ENCODE assay signal across 22 cellular contexts in the genomic region with DNA sequence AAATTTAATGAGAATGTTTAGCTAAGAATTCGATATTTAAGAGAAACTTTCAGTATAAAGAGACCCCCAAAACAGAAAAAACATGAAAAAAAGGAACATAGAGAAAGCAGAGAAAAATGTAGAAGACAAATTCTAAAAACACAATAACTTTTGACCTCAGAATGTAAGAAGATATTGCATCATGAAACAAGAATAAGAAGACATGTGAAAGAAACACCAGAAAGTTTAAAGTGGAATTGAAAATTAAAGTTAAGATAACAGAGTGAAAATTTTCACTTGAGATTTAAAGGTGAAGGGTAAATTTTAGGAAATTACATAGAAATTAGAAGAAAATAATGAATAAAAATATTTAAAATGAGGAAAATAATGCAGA.
DNase-seq lines count a peak whose midpoint lies in the region; ATAC-seq and TF ChIP-seq lines count a peak whose summit lies in the region.
"Had no signal": no experiment of that assay in that cellular context is flagged by ENCODE, and none has a peak within 500 bp of the region (broad histone marks: within the 10 kb centered on the region; RNA-seq: fewer than 3 reads in every experiment).

No MANE protein-coding gene starts in this region.

- ATAC-seq in SK-N-SH treated with all-trans-retinoic acid at 6 μM for 48 hours: no peak
- ATAC-seq: Right ventricle myocardium inferior had no signal

- H3K9me3 Mint-ChIP-seq in chondrocyte (ENCODE audit: low read depth): no peaks in the 10 kb centered on the region
- H3K9me3 Mint-ChIP-seq in nephron: no peaks in the 10 kb centered on the region
- H3K9me3 Mint-ChIP-seq in endothelial cell (ENCODE audit: unreplicated experiment): no peaks in the 10 kb centered on the region
- H3K9me3 Mint-ChIP-seq: CD4-positive, alpha-beta memory T cell had no signal

- H4K91ac ChIP-seq in mesenchymal stem cell (ENCODE audit: low read length): no peak overlapping the region

- no peaks in the 10 kb centered on the region for H3K27me3 Mint-ChIP-seq in chondrocyte (ENCODE audit: low read depth)
- no peaks in the 10 kb centered on the region for H3K27me3 Mint-ChIP-seq in nephron (ENCODE audit: low read depth)
- H3K27me3 Mint-ChIP-seq in endothelial cell (ENCODE audit: unreplicated experiment): no peaks in the 10 kb centered on the region

- H3K4ac ChIP-seq in mesenchymal stem cell (ENCODE audit: low read depth in 1 of 2, low read length in 2 of 2): no peak overlapping the region

- H3K36me3 Mint-ChIP-seq in chondrocyte (ENCODE audit: low read depth) (peaks cover 2% of the 10 kb centered on the region), nephron (ENCODE audit: low read depth) (no peaks in the 10 kb centered on the region), endothelial cell (ENCODE audit: low read depth, unreplicated experiment) (no peaks in the 10 kb centered on the region)
- H3K36me3 Mint-ChIP-seq: CD4-positive, alpha-beta memory T cell had no signal

- H3K79me1 ChIP-seq in mesenchymal stem cell (replicated peaks; ENCODE audit: low read length, poor library complexity, severe bottlenecking): no peaks in the 10 kb centered on the region

- no peaks in the 10 kb centered on the region for H3K9me2 ChIP-seq in SK-N-SH

- H3K27ac ChIP-seq in SK-N-SH (ENCODE audit: low read depth in 2 of 2, low read length in 1 of 2) (peak overlapping the region; percentile 11 to 58; a peak in 3 of 4 replicates), mesenchymal stem cell (ENCODE audit: low read length, poor library complexity, severe bottlenecking) (no peak overlapping the region)
- H3K27ac ChIP-seq: 22Rv1; BLaER1 treated with 17β-estradiol and CSF1 and Interleukin-3, amounts not matched to agents 10 nM and 100 nM; GM23248 had no signal

- no peaks in the 10 kb centered on the region for H3K9me3 ChIP-seq in SK-N-SH
- no peaks in the 10 kb centered on the region for H3K9me3 ChIP-seq in mesenchymal stem cell (ENCODE audit: control insufficient read depth, low read length)
- H3K9me3 ChIP-seq: BLaER1 treated with 17β-estradiol and CSF1 and Interleukin-3, amounts not matched to agents 10 nM and 100 nM; Caco-2; HAP-1; MG63 had no signal

- no peaks in the 10 kb centered on the region for H3K79me2 ChIP-seq in SK-N-SH (ENCODE audit: insufficient read depth)

- H3F3A ChIP-seq in SK-N-SH (replicated peaks; ENCODE audit: insufficient read depth): no peaks in the 10 kb centered on the region

- TF ChIP-seq RAD21 in SK-N-SH (IDR thresholded peaks at IDR 0.05; ENCODE audit: low read length): no peak

- H2AFZ ChIP-seq in SK-N-SH (ENCODE audit: low read depth) (peak overlapping the region; percentile 85), mesenchymal stem cell (ENCODE audit: low read depth, low read length) (no peak overlapping the region)
- H2AFZ ChIP-seq: GM23248 had no signal

- H3K9ac ChIP-seq in SK-N-SH (peak overlapping the region; percentile 14; the same call in 1 of the 2 replicates), mesenchymal stem cell (ENCODE audit: low read length) (no peak overlapping the region)
- H3K9ac ChIP-seq: BLaER1 treated with 17β-estradiol and CSF1 and Interleukin-3, amounts not matched to agents 10 nM and 100 nM; GM23248 had no signal

- CTCF ChIA-PET in SK-N-SH (lab: Yijun Ruan, JAX): interaction anchor here (0.9 to 2.2 kb wide), 5 partner anchors 8 to 682 kb away, joined by 3 to 6 read pairs (median 3); no protein-coding TSS in a partner anchor

- H3K27ac Mint-ChIP-seq in chondrocyte (ENCODE audit: unreplicated experiment) (peak overlapping the region; percentile 49), nephron (peak overlapping the region in 2 of 3 experiments; percentile 2 to 36), endothelial cell (ENCODE audit: unreplicated experiment) (no peak overlapping the region)
- H3K27ac Mint-ChIP-seq: CD4-positive, alpha-beta memory T cell had no signal

- 13% methylated on average over 1 of the region's 1 CpG for WGBS in SK-N-SH (ENCODE audit: low lambda C conversion rate)
- WGBS in mesenchymal stem cell: no CpG with 5 or more reads among the region's 1 CpG

- TF ChIP-seq CTCF in SK-N-SH (IDR thresholded peaks at IDR 0.05) (no peak), chondrocyte (IDR thresholded peaks at IDR 0.05) (no peak), nephron (IDR thresholded peaks at IDR 0.05; ENCODE audit: unreplicated experiment in 3 of 3) (no peak), endothelial cell (IDR thresholded peaks at IDR 0.05; ENCODE audit: unreplicated experiment) (no peak)

- H4K20me1 ChIP-seq in SK-N-SH (ENCODE audit: insufficient read depth): no peaks in the 10 kb centered on the region
- H4K20me1 ChIP-seq: BLaER1 treated with 17β-estradiol and CSF1 and Interleukin-3, amounts not matched to agents 10 nM and 100 nM had no signal

- no peak overlapping the region for H2BK12ac ChIP-seq in mesenchymal stem cell (ENCODE audit: low read length in 2 of 2)

- no peaks in the 10 kb centered on the region for H3K27me3 ChIP-seq in SK-N-SH (ENCODE audit: insufficient read depth)
- no peaks in the 10 kb centered on the region for H3K27me3 ChIP-seq in mesenchymal stem cell (ENCODE audit: control insufficient read depth in 1 of 2, insufficient read depth in 1 of 2, low read length in 2 of 2)
- H3K27me3 ChIP-seq: BLaER1 treated with 17β-estradiol and CSF1 and Interleukin-3, amounts not matched to agents 10 nM and 100 nM; MG63 had no signal

- H2BK5ac ChIP-seq in mesenchymal stem cell (ENCODE audit: low read depth, low read length, poor library complexity, severe bottlenecking): no peak overlapping the region

- TF ChIP-seq EP300 in SK-N-SH (IDR thresholded peaks at IDR 0.05; ENCODE audit: borderline replicate concordance in 1 of 2, low read depth in 1 of 2, low read length in 1 of 2): no peak

- no peak overlapping the region for H2BK120ac ChIP-seq in mesenchymal stem cell (ENCODE audit: low read depth, low read length)

- POLR2A ChIA-PET in SK-N-SH (lab: Yijun Ruan, JAX): no interaction called here

- no peak overlapping the region for H2BK15ac ChIP-seq in mesenchymal stem cell (ENCODE audit: low read depth, poor library complexity, severe bottlenecking)

- H3K36me3 ChIP-seq in SK-N-SH (replicated peaks in 1 of 2; ENCODE audit: control insufficient read depth in 1 of 2, insufficient read depth in 2 of 2, low read length in 1 of 2) (no peaks in the 10 kb centered on the region), mesenchymal stem cell (ENCODE audit: control insufficient read depth in 1 of 2, insufficient read depth in 2 of 2, low read depth in 1 of 2, low read length in 2 of 2) (no peaks in the 10 kb centered on the region)
- H3K36me3 ChIP-seq: BLaER1 treated with 17β-estradiol and CSF1 and Interleukin-3, amounts not matched to agents 10 nM and 100 nM; HAP-1; MG63 had no signal

- H3K4me3 Mint-ChIP-seq in chondrocyte (ENCODE audit: unreplicated experiment) (no peak overlapping the region), nephron (no peak overlapping the region), endothelial cell (ENCODE audit: unreplicated experiment) (no peak overlapping the region)
- H3K4me3 Mint-ChIP-seq: CD4-positive, alpha-beta memory T cell had no signal

- no peak overlapping the region for H3K4me3 ChIP-seq in SK-N-SH (ENCODE audit: low read depth in 2 of 2, low read length in 1 of 2)
- H3K4me3 ChIP-seq in mesenchymal stem cell (ENCODE audit: insufficient read depth in 1 of 2, low read depth in 1 of 2, low read length in 2 of 2): no peak overlapping the region
- H3K4me3 ChIP-seq: BLaER1 treated with 17β-estradiol and CSF1 and Interleukin-3, amounts not matched to agents 10 nM and 100 nM; GM23248; HAP-1; MG63 had no signal

- H3K4me1 ChIP-seq in SK-N-SH (ENCODE audit: control insufficient read depth in 1 of 2, insufficient read depth in 2 of 2, low read depth in 1 of 2, low read length in 1 of 2) (peaks cover 4 to 14% of the 10 kb centered on the region in 2 experiments; a peak in 3 of 4 replicates), mesenchymal stem cell (ENCODE audit: control insufficient read depth, insufficient read depth, low read depth, low read length) (no peaks in the 10 kb centered on the region)
- H3K4me1 ChIP-seq: BLaER1 treated with 17β-estradiol and CSF1 and Interleukin-3, amounts not matched to agents 10 nM and 100 nM; Caco-2 had no signal

- H2AK5ac ChIP-seq in mesenchymal stem cell (ENCODE audit: low read length, severe bottlenecking): no peak overlapping the region

- H3K23ac ChIP-seq in mesenchymal stem cell (ENCODE audit: low read length in 2 of 2): no peak overlapping the region

- H3K14ac ChIP-seq in mesenchymal stem cell (ENCODE audit: low read length in 2 of 2): no peak overlapping the region

- H3K4me2 ChIP-seq in SK-N-SH: peak overlapping the region; percentile 36
- no peak overlapping the region for H3K4me2 ChIP-seq in mesenchymal stem cell (ENCODE audit: low read length, poor library complexity, severe bottlenecking)
- H3K4me2 ChIP-seq: BLaER1 treated with 17β-estradiol and CSF1 and Interleukin-3, amounts not matched to agents 10 nM and 100 nM had no signal

- no peak overlapping the region for H4K8ac ChIP-seq in mesenchymal stem cell (ENCODE audit: low read length)

- H3K18ac ChIP-seq in mesenchymal stem cell (ENCODE audit: low read depth in 1 of 2, low read length in 2 of 2): no peak overlapping the region

- in situ Hi-C loops in KBM-7 (cut with MboI; ENCODE audit: low pct_unique_long_range_greater_than_20kb, low sequenced_read_pairs): no loop called here

- no peak for DNase-seq in SK-N-SH
- DNase-seq in chondrocyte (ENCODE audit: low spot score): no peak
- DNase-seq in endothelial cell (ENCODE audit: low spot score): no peak
- DNase-seq in KBM-7: no peak
- DNase-seq in mesenchymal stem cell: no peak
- DNase-seq in AG20443 (ENCODE audit: low spot score): no peak
- DNase-seq: ACHN; Caco-2; CD4-positive, alpha-beta memory T cell; DMS153; GM23248; MG63; NCI-H1417; NCI-H1694 treated with DMSO at 0.1 percent for 48 hours; NCI-H446; NCI-H526 had no signal

- H3K4me1 Mint-ChIP-seq in chondrocyte (ENCODE audit: low read depth): peaks cover 11% of the 10 kb centered on the region
- H3K4me1 Mint-ChIP-seq in nephron: peaks cover 14% of the 10 kb centered on the region
- peaks cover 2% of the 10 kb centered on the region for H3K4me1 Mint-ChIP-seq in endothelial cell (ENCODE audit: unreplicated experiment)
- H3K4me1 Mint-ChIP-seq: CD4-positive, alpha-beta memory T cell had no signal

TF ChIP-seq in SK-N-SH, 30 proteins besides CTCF, POLR2A, EP300 and RAD21 (continues in another document):
- TF ChIP-seq FOXJ3 (CRISPR knock-in tag; IDR thresholded peaks at IDR 0.05) (no peak), YY1 (IDR thresholded peaks at IDR 0.05; ENCODE audit: low read depth) (no peak)

TF ChIP-seq in SK-N-SH treated with all-trans-retinoic acid at 6 μM for 48 hours, 23 proteins besides CTCF, POLR2A, EP300 and RAD21 (continues in another document):
- no peak for TF ChIP-seq ZNF565 (CRISPR knock-in tag; conservative IDR thresholded peaks at IDR 0.05; ENCODE audit: low read depth)
